Comparison of ENCODE assay signal across 32 cellular contexts in the genomic region with DNA sequence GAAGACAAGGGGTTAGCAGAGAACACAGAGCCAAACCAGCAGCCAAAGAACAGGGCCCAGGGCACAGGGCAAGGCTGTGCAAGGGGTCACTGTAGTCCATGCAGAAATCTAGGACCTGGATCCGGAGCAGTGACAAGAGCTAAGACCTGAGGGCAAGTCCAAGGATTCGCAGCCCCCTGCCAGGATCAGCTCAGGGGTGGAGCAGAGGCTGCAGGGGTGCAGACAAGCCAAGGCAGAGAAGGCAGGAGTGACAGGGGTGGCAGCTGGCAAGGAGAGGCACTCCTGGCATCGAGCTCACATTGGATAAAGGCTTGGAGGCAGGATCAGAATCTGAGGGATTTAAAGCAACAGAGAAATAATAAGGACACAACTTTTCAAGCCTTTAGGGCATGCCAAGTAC.
DNase-seq lines count a peak whose midpoint lies in the region; ATAC-seq, FAIRE-seq and TF ChIP-seq lines count a peak whose summit lies in the region.
"Had no signal": no experiment of that assay in that cellular context is flagged by ENCODE, and none has a peak within 500 bp of the region (broad histone marks: within the 10 kb centered on the region; RNA-seq: fewer than 3 reads in every experiment).

No MANE protein-coding gene starts in this region.

- DNase-seq in activated CD8-positive, alpha-beta T cell treated with anti-CD3 and anti-CD28 coated beads, Interleukin-2, amount 10 ng/mL, durations not matched to agents 7 days and 5 days: peak; percentile 13
- DNase-seq in activated CD8-positive, alpha-beta T cell treated with anti-CD3 and anti-CD28 coated beads for 36 hours: no peak
- DNase-seq in NCI-H1694 treated with DMSO at 0.1 percent for 48 hours (lab: John Stamatoyannopoulos, UW): peak; percentile 22
- DNase-seq in left ventricle myocardium superior: peak; percentile 52
- DNase-seq in trophoblast cell: no peak
- DNase-seq in urothelium cell line (ENCODE audit: low spot score): no peak
- DNase-seq in sigmoid colon: no peak
- DNase-seq: activated CD4-positive, alpha-beta memory T cell treated with anti-CD3 and anti-CD28 coated beads for 36 hours; activated naive CD4-positive, alpha-beta T cell treated with anti-CD3 and anti-CD28 coated beads for 36 hours; activated T-cell treated with anti-CD3 and anti-CD28 coated beads, Interleukin-2, amount 50 U/mL, for 24 hours; DND-41; esophagus squamous epithelium; gastrocnemius medialis; H7; Karpas-422; lower lobe of right lung; NCI-H1930; NCI-H226; NCI-H774; SHP77 treated with DMSO at 0.1 percent for 48 hours; stimulated activated CD4-positive, alpha-beta T cell treated with anti-CD3 and anti-CD28 coated beads, Interleukin-1b, Interleukin-23, amount 100 ng/mL, for 48 hours; SW 1271; T1000; uterus had no signal

- H2BK120ac ChIP-seq in trophoblast cell (ENCODE audit: insufficient read depth, low read length, poor library complexity): no peak overlapping the region

- peak overlapping the region; percentile 4 for H2AFZ ChIP-seq in trophoblast cell (ENCODE audit: insufficient read depth, low read length, poor library complexity)

- peak overlapping the region; percentile 42 for H3K18ac ChIP-seq in trophoblast cell (ENCODE audit: low read length)

- TF ChIP-seq POLR2A in sigmoid colon (IDR thresholded peaks at IDR 0.05): no peak

- no peak overlapping the region for H4K8ac ChIP-seq in trophoblast cell (ENCODE audit: low read depth, low read length)

- no peak overlapping the region for H4K91ac ChIP-seq in trophoblast cell (ENCODE audit: low read depth, low read length)

- H3K4me2 ChIP-seq in trophoblast cell (ENCODE audit: low read length): no peak overlapping the region

- CTCF ChIA-PET in activated CD8-positive, alpha-beta T cell treated with anti-CD3 and anti-CD28 coated beads, Interleukin-2, amount 10 ng/mL, durations not matched to agents 7 days and 5 days (lab: Charles Lee): no interaction called here
- CTCF ChIA-PET in activated CD8-positive, alpha-beta T cell treated with anti-CD3 and anti-CD28 coated beads for 36 hours (lab: Charles Lee): no interaction called here

- H3K4ac ChIP-seq in trophoblast cell (ENCODE audit: low read depth, low read length): no peak overlapping the region

- H3K27ac ChIP-seq in trophoblast cell (ENCODE audit: low read depth, low read length) (no peak overlapping the region), sigmoid colon (no peak overlapping the region)
- H3K27ac ChIP-seq: coronary artery, esophagus squamous epithelium, gastrocnemius medialis, HL-60, lower lobe of right lung, suprapubic skin, uterus had no signal

- no peak overlapping the region for H3K27ac Mint-ChIP-seq in activated CD8-positive, alpha-beta T cell treated with anti-CD3 and anti-CD28 coated beads, Interleukin-2, amount 10 ng/mL, durations not matched to agents 7 days and 5 days
- H3K27ac Mint-ChIP-seq in activated CD8-positive, alpha-beta T cell treated with anti-CD3 and anti-CD28 coated beads for 36 hours: no peak overlapping the region
- H3K27ac Mint-ChIP-seq: activated CD4-positive, alpha-beta memory T cell treated with anti-CD3 and anti-CD28 coated beads for 36 hours; activated naive CD4-positive, alpha-beta T cell treated with anti-CD3 and anti-CD28 coated beads for 36 hours; activated T-cell treated with anti-CD3 and anti-CD28 coated beads, Interleukin-2, amount 50 U/mL, for 24 hours; progenitor cell of endocrine pancreas had no signal

- H3K9me3 ChIP-seq in trophoblast cell (ENCODE audit: insufficient read depth, low read depth, low read length): peaks cover 2% of the 10 kb centered on the region
- no peaks in the 10 kb centered on the region for H3K9me3 ChIP-seq in sigmoid colon
- H3K9me3 ChIP-seq: esophagus squamous epithelium, gastrocnemius medialis, lower lobe of right lung, suprapubic skin, uterus had no signal

- H3K4me1 Mint-ChIP-seq in activated CD8-positive, alpha-beta T cell treated with anti-CD3 and anti-CD28 coated beads, Interleukin-2, amount 10 ng/mL, durations not matched to agents 7 days and 5 days (ENCODE audit: low read depth): peaks cover 9% of the 10 kb centered on the region
- no peaks in the 10 kb centered on the region for H3K4me1 Mint-ChIP-seq in activated CD8-positive, alpha-beta T cell treated with anti-CD3 and anti-CD28 coated beads for 36 hours (ENCODE audit: low read depth)

- H3K79me1 ChIP-seq in trophoblast cell (ENCODE audit: low read length): peaks cover 2% of the 10 kb centered on the region

- H3K4me1 ChIP-seq in trophoblast cell (ENCODE audit: control insufficient read depth in 1 of 2, insufficient read depth in 2 of 2, low read length in 2 of 2) (peaks cover 4 to 7% of the 10 kb centered on the region in 2 experiments), sigmoid colon (peaks cover 0 to 5% (median 2%) of the 10 kb centered on the region in 4 donors)
- H3K4me1 ChIP-seq: lower lobe of right lung, uterus had no signal

- no peak for TF ChIP-seq CTCF in activated CD8-positive, alpha-beta T cell treated with anti-CD3 and anti-CD28 coated beads for 36 hours (IDR thresholded peaks at IDR 0.05)
- no peak for TF ChIP-seq CTCF in sigmoid colon (IDR thresholded peaks at IDR 0.05)

- H3K36me3 Mint-ChIP-seq in activated CD8-positive, alpha-beta T cell treated with anti-CD3 and anti-CD28 coated beads, Interleukin-2, amount 10 ng/mL, durations not matched to agents 7 days and 5 days (ENCODE audit: low read depth): no peaks in the 10 kb centered on the region
- H3K36me3 Mint-ChIP-seq in activated CD8-positive, alpha-beta T cell treated with anti-CD3 and anti-CD28 coated beads for 36 hours (ENCODE audit: low read depth): no peaks in the 10 kb centered on the region
- H3K36me3 Mint-ChIP-seq: activated CD4-positive, alpha-beta memory T cell treated with anti-CD3 and anti-CD28 coated beads for 36 hours had no signal

- H3K27me3 ChIP-seq in trophoblast cell (ENCODE audit: insufficient read depth, low read length) (no peaks in the 10 kb centered on the region), sigmoid colon (no peaks in the 10 kb centered on the region)
- H3K27me3 ChIP-seq: gastrocnemius medialis, suprapubic skin, uterus had no signal

- no peak for FAIRE-seq in urothelium cell line (lab: Jason Lieb, UNC)
- FAIRE-seq: bronchial epithelial cell, islet of Langerhans had no signal

- H3K36me3 ChIP-seq in trophoblast cell (ENCODE audit: control insufficient read depth in 1 of 2, insufficient read depth in 2 of 2, low read length in 2 of 2): no peaks in the 10 kb centered on the region
- no peaks in the 10 kb centered on the region for H3K36me3 ChIP-seq in sigmoid colon
- H3K36me3 ChIP-seq: esophagus squamous epithelium, gastrocnemius medialis, lower lobe of right lung, suprapubic skin, uterus had no signal

- H3K4me3 ChIP-seq in trophoblast cell (ENCODE audit: low read depth, low read length) (no peak overlapping the region), sigmoid colon (no peak overlapping the region)
- H3K4me3 ChIP-seq: coronary artery, esophagus squamous epithelium, gastrocnemius medialis, lower lobe of right lung, suprapubic skin, uterus had no signal

- no peak overlapping the region for H3K9ac ChIP-seq in trophoblast cell (ENCODE audit: low read length)

- no peak overlapping the region for H3K14ac ChIP-seq in trophoblast cell (ENCODE audit: low read length)

- H2BK5ac ChIP-seq in trophoblast cell (ENCODE audit: low read depth, low read length, poor library complexity): no peak overlapping the region

- peak overlapping the region; percentile 55 for H2BK12ac ChIP-seq in trophoblast cell (ENCODE audit: low read length)

- H2AK5ac ChIP-seq in trophoblast cell (ENCODE audit: low read length): no peak overlapping the region

- peaks cover 20% of the 10 kb centered on the region for H3K27me3 Mint-ChIP-seq in activated CD8-positive, alpha-beta T cell treated with anti-CD3 and anti-CD28 coated beads, Interleukin-2, amount 10 ng/mL, durations not matched to agents 7 days and 5 days (ENCODE audit: low read depth)
- H3K27me3 Mint-ChIP-seq in activated CD8-positive, alpha-beta T cell treated with anti-CD3 and anti-CD28 coated beads for 36 hours: peaks cover 5% of the 10 kb centered on the region

- ATAC-seq in activated CD8-positive, alpha-beta T cell treated with anti-CD3 and anti-CD28 coated beads, Interleukin-2, amount 10 ng/mL, durations not matched to agents 7 days and 5 days: no peak
- ATAC-seq in activated CD8-positive, alpha-beta T cell treated with anti-CD3 and anti-CD28 coated beads for 36 hours: no peak
- ATAC-seq in left ventricle myocardium superior (peak; percentile 78), SK-N-SH treated with all-trans-retinoic acid at 6 μM for 48 hours (no peak)
- ATAC-seq: activated CD4-positive, CD25-positive, alpha-beta regulatory T cell treated with anti-CD3 and anti-CD28 coated beads, Interleukin-2, amount 50 U/mL, for 24 hours; gastrocnemius medialis; lower lobe of right lung had no signal

- intact Hi-C loops in activated CD8-positive, alpha-beta T cell treated with anti-CD3 and anti-CD28 coated beads for 36 hours (cut with micrococcal nuclease): no loop called here
- intact Hi-C loops in left ventricle myocardium superior (cut with micrococcal nuclease): no loop called here
- intact Hi-C loops in sigmoid colon (cut with DNase I): no loop called here

- POLR2A ChIA-PET in activated CD8-positive, alpha-beta T cell treated with anti-CD3 and anti-CD28 coated beads, Interleukin-2, amount 10 ng/mL, durations not matched to agents 7 days and 5 days (lab: Charles Lee): no interaction called here
- POLR2A ChIA-PET in activated CD8-positive, alpha-beta T cell treated with anti-CD3 and anti-CD28 coated beads for 36 hours (lab: Charles Lee): interaction anchor here (0.7 kb wide), 1 partner anchor 13 kb away, joined by 3 read pairs; no protein-coding TSS in a partner anchor

- H3K23ac ChIP-seq in trophoblast cell (ENCODE audit: low read length): no peak overlapping the region

- H3K9me3 Mint-ChIP-seq in activated CD8-positive, alpha-beta T cell treated with anti-CD3 and anti-CD28 coated beads, Interleukin-2, amount 10 ng/mL, durations not matched to agents 7 days and 5 days (ENCODE audit: insufficient read depth): no peaks in the 10 kb centered on the region
- H3K9me3 Mint-ChIP-seq in activated CD8-positive, alpha-beta T cell treated with anti-CD3 and anti-CD28 coated beads for 36 hours: no peaks in the 10 kb centered on the region
- H3K9me3 Mint-ChIP-seq: activated CD4-positive, alpha-beta memory T cell treated with anti-CD3 and anti-CD28 coated beads for 36 hours; activated naive CD4-positive, alpha-beta T cell treated with anti-CD3 and anti-CD28 coated beads for 36 hours; activated T-cell treated with anti-CD3 and anti-CD28 coated beads, Interleukin-2, amount 50 U/mL, for 24 hours had no signal

- TF ChIP-seq EP300 in sigmoid colon (IDR thresholded peaks at IDR 0.05): no peak

- WGBS in trophoblast cell (ENCODE audit: extremely low coverage, insufficient coverage, insufficient read length): no CpG with 5 or more reads among the region's 3 CpGs
- 79 to 82% methylated on average over 3 of the region's 3 CpGs for WGBS in sigmoid colon, 2 donors

- H3K4me3 Mint-ChIP-seq in activated CD8-positive, alpha-beta T cell treated with anti-CD3 and anti-CD28 coated beads, Interleukin-2, amount 10 ng/mL, durations not matched to agents 7 days and 5 days: no peak overlapping the region
- H3K4me3 Mint-ChIP-seq in activated CD8-positive, alpha-beta T cell treated with anti-CD3 and anti-CD28 coated beads for 36 hours: no peak overlapping the region
- H3K4me3 Mint-ChIP-seq: activated CD4-positive, alpha-beta memory T cell treated with anti-CD3 and anti-CD28 coated beads for 36 hours; activated naive CD4-positive, alpha-beta T cell treated with anti-CD3 and anti-CD28 coated beads for 36 hours; activated T-cell treated with anti-CD3 and anti-CD28 coated beads, Interleukin-2, amount 50 U/mL, for 24 hours had no signal

- no peaks in the 10 kb centered on the region for H3K79me2 ChIP-seq in trophoblast cell (ENCODE audit: control insufficient read depth, insufficient read depth, low read length, poor library complexity)

- no peak overlapping the region for H4K12ac ChIP-seq in trophoblast cell (ENCODE audit: low read depth, low read length)

Comparison
In these comparisons a context has a peak if more than half of its experiments do, and no peak if none do; other contexts are left out.
1. DNase-seq: peak in activated CD8-positive, alpha-beta T cell treated with anti-CD3 and anti-CD28 coated beads, Interleukin-2, amount 10 ng/mL, durations not matched to agents 7 days and 5 days (single experiment), NCI-H1694 treated with DMSO at 0.1 percent for 48 hours (single experiment) and left ventricle myocardium superior (single experiment); none in activated CD8-positive, alpha-beta T cell treated with anti-CD3 and anti-CD28 coated beads for 36 hours (single experiment), trophoblast cell (0 of 2), urothelium cell line (single experiment) and sigmoid colon (single experiment).